In the genomic region with DNA sequence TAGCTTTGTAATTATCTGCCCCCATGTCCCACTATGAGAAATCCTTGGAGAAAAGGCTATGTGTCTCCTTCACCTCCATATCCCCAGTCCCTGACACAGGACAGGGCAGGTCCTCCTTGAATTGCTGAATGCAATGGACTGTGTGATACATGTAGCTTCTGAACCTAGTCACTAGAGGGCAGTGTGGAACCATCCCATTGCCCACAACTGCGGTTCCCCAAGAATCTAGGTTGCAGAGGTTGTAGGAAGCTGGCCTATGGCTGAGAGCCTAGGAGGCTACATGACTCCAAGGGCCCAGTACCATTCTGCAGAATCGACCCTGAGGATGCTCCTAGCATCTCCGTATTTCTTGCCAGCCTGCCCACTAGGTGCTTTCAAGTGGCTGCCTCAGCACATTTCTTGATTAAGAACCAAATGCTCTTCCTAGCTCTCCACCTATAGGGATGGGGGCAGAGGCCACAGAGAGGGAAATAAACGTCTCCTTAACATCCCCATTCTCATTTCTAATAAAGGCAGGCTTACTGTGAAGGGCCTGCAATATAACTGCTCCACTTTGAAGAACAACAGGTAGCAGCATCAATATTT, we compare ENCODE assay signal across 8 cellular contexts.
A peak's percentile ranks its signal among the peaks of the same experiment; 100 is the strongest.
DNase-seq lines count a peak whose midpoint lies in the region; ATAC-seq and TF ChIP-seq lines count a peak whose summit lies in the region.

No MANE protein-coding gene starts in this region.

- DNase-seq in CMK (ENCODE audit: low read depth) (peak; percentile 31), NCI-H345 (lab: John Stamatoyannopoulos, UW) (peak; percentile 82), dermis blood vessel endothelial cell (peak; percentile 72), lung (ENCODE audit: low spot score) (peak; percentile 47)
- DNase-seq in stimulated activated effector memory CD8-positive, alpha-beta T cell treated with anti-CD3 and anti-CD28 coated beads, Interleukin-12 subunit alpha, Interleukin-12 subunit beta, amount 100 ng/mL, for 72 hours (ENCODE audit: low spot score in 2 of 2) = peak in 1 of 2 donors; percentile 52

- H3K4me1 Mint-ChIP-seq in stimulated activated effector memory CD8-positive, alpha-beta T cell treated with anti-CD3 and anti-CD28 coated beads, Interleukin-12 subunit alpha, Interleukin-12 subunit beta, amount 100 ng/mL, for 72 hours = no peaks in the 10 kb centered on the region

- H3K36me3 Mint-ChIP-seq in stimulated activated effector memory CD8-positive, alpha-beta T cell treated with anti-CD3 and anti-CD28 coated beads, Interleukin-12 subunit alpha, Interleukin-12 subunit beta, amount 100 ng/mL, for 72 hours = no peaks in the 10 kb centered on the region

- H3K9me3 ChIP-seq in lung (ENCODE audit: control insufficient read depth in 2 of 2, insufficient read depth in 1 of 2, low read length in 1 of 2) = no peaks in the 10 kb centered on the region

- no peak overlapping the region for H3K27ac Mint-ChIP-seq in stimulated activated effector memory CD8-positive, alpha-beta T cell treated with anti-CD3 and anti-CD28 coated beads, Interleukin-12 subunit alpha, Interleukin-12 subunit beta, amount 100 ng/mL, for 72 hours

- TF ChIP-seq CTCF in lung (IDR thresholded peaks at IDR 0.05; ENCODE audit: control extremely low read depth, extremely low read depth) = peak; percentile 35

- H3K4me3 Mint-ChIP-seq in stimulated activated effector memory CD8-positive, alpha-beta T cell treated with anti-CD3 and anti-CD28 coated beads, Interleukin-12 subunit alpha, Interleukin-12 subunit beta, amount 100 ng/mL, for 72 hours = no peak overlapping the region

- no peaks in the 10 kb centered on the region for H3K4me1 ChIP-seq in lung (ENCODE audit: control insufficient read depth in 2 of 2, insufficient read depth in 2 of 2, low read length in 2 of 2)

- H3K27me3 ChIP-seq in lung (ENCODE audit: control insufficient read depth, insufficient read depth) = no peaks in the 10 kb centered on the region

- no peak overlapping the region for H3K4me3 ChIP-seq in lung

- ATAC-seq in GM19328 (IDR thresholded peaks at IDR 0.05; ENCODE audit: unreplicated experiment) (peak; percentile 92), HG03280 (IDR thresholded peaks at IDR 0.05; ENCODE audit: unreplicated experiment) (peak; percentile 86), lung (ENCODE audit: insufficient read depth, low FRiP score) (peak; percentile 90)
- ATAC-seq in activated CD4-positive, CD25-positive, alpha-beta regulatory T cell treated with anti-CD3 and anti-CD28 coated beads, Interleukin-2, amount 50 U/mL, for 24 hours = peak; percentile 58 to 71
- ATAC-seq in stimulated activated effector memory CD8-positive, alpha-beta T cell treated with anti-CD3 and anti-CD28 coated beads, Interleukin-12 subunit alpha, Interleukin-12 subunit beta, amount 100 ng/mL, for 72 hours = peak; percentile 69

- H3K9me3 Mint-ChIP-seq in stimulated activated effector memory CD8-positive, alpha-beta T cell treated with anti-CD3 and anti-CD28 coated beads, Interleukin-12 subunit alpha, Interleukin-12 subunit beta, amount 100 ng/mL, for 72 hours = no peaks in the 10 kb centered on the region

- no peak overlapping the region for H3K27ac ChIP-seq in lung (ENCODE audit: low read depth in 1 of 2, low read length in 1 of 2)

- WGBS in lung, 2 donors = 4 to 11% methylated on average over 4 of the region's 4 CpGs

- H3K36me3 ChIP-seq in lung (ENCODE audit: control insufficient read depth in 2 of 2, insufficient read depth in 2 of 2, low read length in 2 of 2) = no peaks in the 10 kb centered on the region
